Comparison of ENCODE assay signal across 15 cellular contexts in genomic region chr22:47836957-47837356, GRCh38.
DNase-seq lines count a peak whose midpoint lies in the region; ATAC-seq, FAIRE-seq and TF ChIP-seq lines count a peak whose summit lies in the region.
"Had no signal": no experiment of that assay in that cellular context is flagged by ENCODE, and none has a peak within 500 bp of the region (broad histone marks: within the 10 kb centered on the region; RNA-seq: fewer than 3 reads in every experiment).

No MANE protein-coding gene starts in this region.

- H3K27me3 Mint-ChIP-seq in activated T-helper 1 cell treated with anti-CD3 and anti-CD28 coated beads, Interleukin-12 subunit alpha, Interleukin-12 subunit beta, Interleukin-2, Interleukin-4 antibody, amounts not matched to agents 30 ng/mL and 10 ng/mL and 1 ng/mL, durations not matched to agents 14 hours and 24 hours and 36 hours (ENCODE audit: insufficient read depth): peaks cover 4% of the 10 kb centered on the region

- no peak overlapping the region for H3K4me2 ChIP-seq in fibroblast of lung (ENCODE audit: extremely low read depth, insufficient read depth, low read length)

- ATAC-seq in GM21381 (IDR thresholded peaks at IDR 0.05; ENCODE audit: unreplicated experiment): no peak
- ATAC-seq: lower lobe of right lung, natural killer cell had no signal

- FAIRE-seq in RCC 7860 (lab: Jason Lieb, UNC): peak; percentile 84
- FAIRE-seq: GM19239 had no signal

- H3K9me3 ChIP-seq in fibroblast of lung (ENCODE audit: control insufficient read depth, insufficient read depth, low read depth, low read length): no peaks in the 10 kb centered on the region
- no peaks in the 10 kb centered on the region for H3K9me3 ChIP-seq in uterus
- H3K9me3 ChIP-seq: lower lobe of right lung had no signal

- no peaks in the 10 kb centered on the region for H4K20me1 ChIP-seq in fibroblast of lung (ENCODE audit: control insufficient read depth, extremely low read depth, insufficient read depth, low read length)

- DNase-seq in HK-2 (ENCODE audit: unreplicated experiment): peak; percentile 8
- peak; percentile 95 for DNase-seq in RCC 7860 (ENCODE audit: low spot score)
- DNase-seq in fibroblast of lung (ENCODE audit: low read depth in 2 of 2): peak; percentile 2 to 24
- DNase-seq in skeletal muscle cell (ENCODE audit: low read depth): peak; percentile 45
- no peak for DNase-seq in uterus
- no peak for DNase-seq in activated T-helper 1 cell treated with anti-CD3 and anti-CD28 coated beads, Interleukin-12 subunit alpha, Interleukin-12 subunit beta, Interleukin-2, Interleukin-4 antibody, amounts not matched to agents 30 ng/mL and 10 ng/mL and 1 ng/mL, durations not matched to agents 14 hours and 24 hours and 36 hours (ENCODE audit: low spot score)
- DNase-seq: activated CD4-positive, alpha-beta T cell treated with anti-CD3 and anti-CD28 coated beads, Interleukin-2, amount 50 U/mL, for 1 hour; activated T-cell treated with anti-CD3 and anti-CD28 coated beads, Interleukin-2, amount 50 U/mL, for 1 hour; DMS153; effector memory CD4-positive, alpha-beta T cell; foreskin melanocyte; lower lobe of right lung; natural killer cell had no signal

- H3K27ac Mint-ChIP-seq in activated T-helper 1 cell treated with anti-CD3 and anti-CD28 coated beads, Interleukin-12 subunit alpha, Interleukin-12 subunit beta, Interleukin-2, Interleukin-4 antibody, amounts not matched to agents 30 ng/mL and 10 ng/mL and 1 ng/mL, durations not matched to agents 14 hours and 24 hours and 36 hours: no peak overlapping the region
- H3K27ac Mint-ChIP-seq: natural killer cell had no signal

- H3K36me3 ChIP-seq in fibroblast of lung (ENCODE audit: control insufficient read depth, insufficient read depth, low read length) (no peaks in the 10 kb centered on the region), uterus (no peaks in the 10 kb centered on the region)
- H3K36me3 ChIP-seq: lower lobe of right lung had no signal

- H3K4me3 ChIP-seq in fibroblast of lung (replicated peaks in 1 of 4; ENCODE audit: control extremely low read depth in 1 of 4, insufficient read depth in 1 of 4, low read depth in 3 of 4, low read length in 4 of 4) (no peak overlapping the region), skeletal muscle cell (ENCODE audit: low read depth, low read length) (no peak overlapping the region), uterus (no peak overlapping the region)
- H3K4me3 ChIP-seq: lower lobe of right lung had no signal

- H3K79me2 ChIP-seq in fibroblast of lung (ENCODE audit: control insufficient read depth, insufficient read depth, low read length): no peaks in the 10 kb centered on the region

- H3K4me1 Mint-ChIP-seq in activated T-helper 1 cell treated with anti-CD3 and anti-CD28 coated beads, Interleukin-12 subunit alpha, Interleukin-12 subunit beta, Interleukin-2, Interleukin-4 antibody, amounts not matched to agents 30 ng/mL and 10 ng/mL and 1 ng/mL, durations not matched to agents 14 hours and 24 hours and 36 hours (ENCODE audit: low read depth): no peaks in the 10 kb centered on the region
- H3K4me1 Mint-ChIP-seq: natural killer cell had no signal

- H3K27me3 ChIP-seq in fibroblast of lung (ENCODE audit: control insufficient read depth, insufficient read depth, low read length) (no peaks in the 10 kb centered on the region), uterus (no peaks in the 10 kb centered on the region)

- no peak overlapping the region for H3K9ac ChIP-seq in fibroblast of lung (ENCODE audit: insufficient read depth, low read length)

- TF ChIP-seq POLR2A in uterus (IDR thresholded peaks at IDR 0.05): no peak

- TF ChIP-seq CTCF in fibroblast of lung (conservative IDR thresholded peaks at IDR 0.05 in 1 of 2, IDR thresholded peaks at IDR 0.05 in 1 of 2; ENCODE audit: low read depth in 1 of 2, low read length in 2 of 2) (no peak), uterus (IDR thresholded peaks at IDR 0.05) (no peak)

- H3K4me3 Mint-ChIP-seq in activated T-helper 1 cell treated with anti-CD3 and anti-CD28 coated beads, Interleukin-12 subunit alpha, Interleukin-12 subunit beta, Interleukin-2, Interleukin-4 antibody, amounts not matched to agents 30 ng/mL and 10 ng/mL and 1 ng/mL, durations not matched to agents 14 hours and 24 hours and 36 hours: no peak overlapping the region
- H3K4me3 Mint-ChIP-seq: natural killer cell had no signal

- no peaks in the 10 kb centered on the region for H3K9me3 Mint-ChIP-seq in activated T-helper 1 cell treated with anti-CD3 and anti-CD28 coated beads, Interleukin-12 subunit alpha, Interleukin-12 subunit beta, Interleukin-2, Interleukin-4 antibody, amounts not matched to agents 30 ng/mL and 10 ng/mL and 1 ng/mL, durations not matched to agents 14 hours and 24 hours and 36 hours
- H3K9me3 Mint-ChIP-seq: natural killer cell had no signal

- no peaks in the 10 kb centered on the region for H3K36me3 Mint-ChIP-seq in activated T-helper 1 cell treated with anti-CD3 and anti-CD28 coated beads, Interleukin-12 subunit alpha, Interleukin-12 subunit beta, Interleukin-2, Interleukin-4 antibody, amounts not matched to agents 30 ng/mL and 10 ng/mL and 1 ng/mL, durations not matched to agents 14 hours and 24 hours and 36 hours (ENCODE audit: low read depth)
- H3K36me3 Mint-ChIP-seq: natural killer cell had no signal

- H2AFZ ChIP-seq in fibroblast of lung (ENCODE audit: low read length): no peak overlapping the region

- H3K27ac ChIP-seq in fibroblast of lung (ENCODE audit: insufficient read depth, low read length) (no peak overlapping the region), uterus (no peak overlapping the region)
- H3K27ac ChIP-seq: lower lobe of right lung had no signal

- H3K4me1 ChIP-seq in fibroblast of lung (ENCODE audit: control insufficient read depth, extremely low read depth, insufficient read depth, low read length) (no peaks in the 10 kb centered on the region), uterus (no peaks in the 10 kb centered on the region)
- H3K4me1 ChIP-seq: lower lobe of right lung had no signal

- intact Hi-C loops in uterus (cut with DNase I; ENCODE audit: low total_unique reads): no loop called here
- intact Hi-C loops in activated T-helper 1 cell treated with anti-CD3 and anti-CD28 coated beads, Interleukin-12 subunit alpha, Interleukin-12 subunit beta, Interleukin-2, Interleukin-4 antibody, amounts not matched to agents 30 ng/mL and 10 ng/mL and 1 ng/mL, durations not matched to agents 14 hours and 24 hours and 36 hours (cut with micrococcal nuclease): no loop called here

Comparison
In these comparisons a context has a peak if more than half of its experiments do, and no peak if none do; other contexts are left out.
1. DNase-seq: peak in HK-2 (single experiment), RCC 7860 (single experiment), fibroblast of lung (2 of 2) and skeletal muscle cell (single experiment); none in uterus (0 of 2) and activated T-helper 1 cell treated with anti-CD3 and anti-CD28 coated beads, Interleukin-12 subunit alpha, Interleukin-12 subunit beta, Interleukin-2, Interleukin-4 antibody, amounts not matched to agents 30 ng/mL and 10 ng/mL and 1 ng/mL, durations not matched to agents 14 hours and 24 hours and 36 hours (single experiment).